ENCODE assay signal across 27 cellular contexts in the genomic region with DNA sequence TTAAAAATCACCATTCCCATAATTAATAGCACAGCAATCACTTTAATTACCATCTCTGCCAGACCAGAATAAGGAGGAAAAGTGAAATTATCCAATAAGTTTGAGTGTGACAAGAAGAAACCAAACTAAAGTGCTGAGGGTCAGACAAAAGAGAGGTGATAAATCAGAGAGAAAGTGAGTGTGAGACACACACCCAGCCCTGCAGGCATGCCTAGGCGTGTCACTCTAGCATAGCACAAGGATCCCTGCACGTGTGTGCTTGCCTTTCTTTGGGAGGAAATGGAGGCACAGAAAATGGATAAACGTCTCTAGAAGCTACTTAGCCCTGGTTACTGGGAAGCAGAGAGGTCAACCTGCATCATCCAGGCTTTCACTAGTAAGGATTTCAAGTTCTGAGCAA. TPM values are rescaled to one million over a fixed set of nuclear protein-coding genes. Genes with fewer than 3 reads are reported as not detected.
DNase-seq lines count a peak whose midpoint lies in the region; ATAC-seq and TF ChIP-seq lines count a peak whose summit lies in the region.
"Had no signal": no experiment of that assay in that cellular context is flagged by ENCODE, and none has a peak within 500 bp of the region (broad histone marks: within the 10 kb centered on the region; RNA-seq: fewer than 3 reads in every experiment).

No MANE protein-coding gene starts in this region.

- no peak overlapping the region for H4K91ac ChIP-seq in trophoblast cell (ENCODE audit: low read depth, low read length)

- peak overlapping the region; percentile 60 for H2BK5ac ChIP-seq in trophoblast cell (ENCODE audit: low read depth, low read length, poor library complexity)

- POLR2A ChIA-PET in HEK293 (lab: Yijun Ruan, JAX), result no interaction called here
- POLR2A ChIA-PET in WTC11 (lab: Charles Lee), result no interaction called here

- H3K36me3 Mint-ChIP-seq in WTC11, result peaks cover 3% of the 10 kb centered on the region
- H3K36me3 Mint-ChIP-seq in glutamatergic neuron (ENCODE audit: unreplicated experiment), result no peaks in the 10 kb centered on the region
- H3K36me3 Mint-ChIP-seq: activated CD8-positive, alpha-beta memory T cell treated with anti-CD3 and anti-CD28 coated beads, Interleukin-2, amount 10 ng/mL, durations not matched to agents 7 days and 5 days had no signal

- WGBS in trophoblast cell (ENCODE audit: extremely low coverage, insufficient coverage, insufficient read length), result no CpG with 5 or more reads among the region's 3 CpGs

- H3K27me3 ChIP-seq in trophoblast cell (ENCODE audit: insufficient read depth, low read length), result no peaks in the 10 kb centered on the region
- H3K27me3 ChIP-seq: ovary, suprapubic skin had no signal

- peaks cover 29% of the 10 kb centered on the region for H3K79me2 ChIP-seq in trophoblast cell (ENCODE audit: control insufficient read depth, insufficient read depth, low read length, poor library complexity)

- H2BK120ac ChIP-seq in trophoblast cell (ENCODE audit: insufficient read depth, low read length, poor library complexity), result no peak overlapping the region

- CTCF ChIA-PET in HEK293 (lab: Yijun Ruan, JAX) (no interaction called here), WTC11 (lab: Charles Lee) (interaction anchor here (1.5 kb wide), 1 partner anchor 10 kb away, joined by 3 read pairs; no protein-coding TSS in a partner anchor)

- H3K27ac ChIP-seq in HEK293 (ENCODE audit: extremely low read depth, low read depth, low read length), result no peak overlapping the region
- H3K27ac ChIP-seq in trophoblast cell (ENCODE audit: low read depth, low read length), result peak overlapping the region; percentile 39
- H3K27ac ChIP-seq: KMS-11, ovary, SK-N-MC, suprapubic skin had no signal

- H3K9me3 Mint-ChIP-seq in WTC11, result no peaks in the 10 kb centered on the region
- H3K9me3 Mint-ChIP-seq in glutamatergic neuron (ENCODE audit: unreplicated experiment), result peaks cover 25% of the 10 kb centered on the region
- H3K9me3 Mint-ChIP-seq: activated CD4-positive, alpha-beta T cell treated with anti-CD3 and anti-CD28 coated beads, Interleukin-2, amount 10 ng/mL, durations not matched to agents 7 days and 5 days; activated naive CD4-positive, alpha-beta T cell treated with anti-CD3 and anti-CD28 coated beads, Interleukin-2, amount 50 U/mL, for 24 hours; activated T-helper 1 cell treated with anti-CD3 and anti-CD28 coated beads, Interleukin-12 subunit alpha, Interleukin-12 subunit beta, Interleukin-2, Interleukin-4 antibody, amounts not matched to agents 30 ng/mL and 10 ng/mL and 1 ng/mL, durations not matched to agents 14 hours and 24 hours and 36 hours; CD4-positive, alpha-beta T cell had no signal

- H2AK5ac ChIP-seq in trophoblast cell (ENCODE audit: low read length), result no peak overlapping the region

- no peak overlapping the region for H4K12ac ChIP-seq in trophoblast cell (ENCODE audit: low read depth, low read length)

- no peak overlapping the region for H3K14ac ChIP-seq in trophoblast cell (ENCODE audit: low read length)

- H3K9ac ChIP-seq in trophoblast cell (ENCODE audit: low read length), result no peak overlapping the region
- H3K9ac ChIP-seq: KMS-11 had no signal

- peak overlapping the region; percentile 82 for H3K27ac Mint-ChIP-seq in WTC11
- peak overlapping the region; percentile 39 for H3K27ac Mint-ChIP-seq in glutamatergic neuron (ENCODE audit: unreplicated experiment)
- H3K27ac Mint-ChIP-seq: activated CD4-positive, alpha-beta T cell treated with anti-CD3 and anti-CD28 coated beads, Interleukin-2, amount 10 ng/mL, durations not matched to agents 7 days and 5 days; activated CD8-positive, alpha-beta memory T cell treated with anti-CD3 and anti-CD28 coated beads, Interleukin-2, amount 10 ng/mL, durations not matched to agents 7 days and 5 days; activated naive CD4-positive, alpha-beta T cell treated with anti-CD3 and anti-CD28 coated beads, Interleukin-2, amount 50 U/mL, for 24 hours; activated T-helper 1 cell treated with anti-CD3 and anti-CD28 coated beads, Interleukin-12 subunit alpha, Interleukin-12 subunit beta, Interleukin-2, Interleukin-4 antibody, amounts not matched to agents 30 ng/mL and 10 ng/mL and 1 ng/mL, durations not matched to agents 14 hours and 24 hours and 36 hours; CD4-positive, alpha-beta T cell; memory B cell; naive B cell; stimulated activated naive B cell treated with anti-CD40 and anti-IgM and Interleukin-4, amounts not matched to agents 10 μg/mL and 1 μg/mL and 100 μg/mL, for 72 hours had no signal

- H3K27me3 Mint-ChIP-seq in WTC11 (ENCODE audit: low read depth) (no peaks in the 10 kb centered on the region), glutamatergic neuron (ENCODE audit: unreplicated experiment) (peaks cover 9% of the 10 kb centered on the region)
- H3K27me3 Mint-ChIP-seq: activated CD4-positive, alpha-beta T cell treated with anti-CD3 and anti-CD28 coated beads, Interleukin-2, amount 10 ng/mL, durations not matched to agents 7 days and 5 days; activated CD8-positive, alpha-beta memory T cell treated with anti-CD3 and anti-CD28 coated beads, Interleukin-2, amount 10 ng/mL, durations not matched to agents 7 days and 5 days; activated naive CD4-positive, alpha-beta T cell treated with anti-CD3 and anti-CD28 coated beads, Interleukin-2, amount 50 U/mL, for 24 hours; CD4-positive, alpha-beta T cell; memory B cell; naive B cell; stimulated activated naive B cell treated with anti-CD40 and anti-IgM and Interleukin-4, amounts not matched to agents 10 μg/mL and 1 μg/mL and 100 μg/mL, for 72 hours had no signal

- H3K18ac ChIP-seq in trophoblast cell (ENCODE audit: low read length), result no peak overlapping the region

- DNase-seq in WTC11 (ENCODE audit: low spot score) (no peak), glutamatergic neuron (no peak), trophoblast cell (no peak), SW 1271 (lab: John Stamatoyannopoulos, UW) (no peak), Right ventricle myocardium superior (no peak), NCI-H1092 treated with DMSO at 0.1 percent for 48 hours (lab: John Stamatoyannopoulos, UW) (no peak)
- DNase-seq: activated CD4-positive, alpha-beta T cell treated with anti-CD3 and anti-CD28 coated beads, Interleukin-2, amount 10 ng/mL, durations not matched to agents 7 days and 5 days; activated CD8-positive, alpha-beta memory T cell treated with anti-CD3 and anti-CD28 coated beads, Interleukin-2, amount 10 ng/mL, durations not matched to agents 7 days and 5 days; anterior cingulate cortex; CD4-positive, alpha-beta T cell; central memory CD4-positive, alpha-beta T cell; DMS153; GDM1; naive B cell; NCI-H1694 treated with DMSO at 0.1 percent for 48 hours; NCI-H526; ovary; stimulated activated CD4-positive, alpha-beta T cell treated with anti-CD3 and anti-CD28 coated beads, Interleukin-4, amount 100 ng/mL, for 1 hour; stimulated activated naive B cell treated with anti-CD40 and anti-IgM and Interleukin-4, amounts not matched to agents 10 μg/mL and 1 μg/mL and 100 μg/mL, for 72 hours; T-helper 2 cell had no signal

- TF ChIP-seq CTCF in HEK293 (tag by site-specific recombination; IDR thresholded peaks at IDR 0.05), result no peak
- TF ChIP-seq CTCF in WTC11 (IDR thresholded peaks at IDR 0.05), result no peak
- no peak for TF ChIP-seq CTCF in glutamatergic neuron (IDR thresholded peaks at IDR 0.05; ENCODE audit: partially characterized antibody, unreplicated experiment)

- ATAC-seq in WTC11 (peak; percentile 3; the same call in 1 of the 2 replicates), Right ventricle myocardium superior (ENCODE audit: poor library complexity) (no peak)
- ATAC-seq: activated CD8-positive, alpha-beta memory T cell treated with anti-CD3 and anti-CD28 coated beads, Interleukin-2, amount 10 ng/mL, durations not matched to agents 7 days and 5 days; stimulated activated naive B cell treated with anti-CD40 and anti-IgM and Interleukin-4, amounts not matched to agents 10 μg/mL and 1 μg/mL and 100 μg/mL, for 72 hours had no signal

- intact Hi-C loops in Right ventricle myocardium superior (cut with DNase I), result no loop called here

- H3K4me1 ChIP-seq in HEK293 (ENCODE audit: control insufficient read depth, insufficient read depth, low read length) (peaks cover 26% of the 10 kb centered on the region), trophoblast cell (ENCODE audit: control insufficient read depth in 1 of 2, insufficient read depth in 2 of 2, low read length in 2 of 2) (peaks cover 15 to 19% of the 10 kb centered on the region in 2 experiments)

- H4K8ac ChIP-seq in trophoblast cell (ENCODE audit: low read depth, low read length), result peak overlapping the region; percentile 53

- H3K4me1 Mint-ChIP-seq in WTC11 (peaks cover 98% of the 10 kb centered on the region), glutamatergic neuron (ENCODE audit: low read depth, unreplicated experiment) (peaks cover 83% of the 10 kb centered on the region)
- H3K4me1 Mint-ChIP-seq: activated CD4-positive, alpha-beta T cell treated with anti-CD3 and anti-CD28 coated beads, Interleukin-2, amount 10 ng/mL, durations not matched to agents 7 days and 5 days; activated naive CD4-positive, alpha-beta T cell treated with anti-CD3 and anti-CD28 coated beads, Interleukin-2, amount 50 U/mL, for 24 hours; memory B cell; naive B cell; stimulated activated naive B cell treated with anti-CD40 and anti-IgM and Interleukin-4, amounts not matched to agents 10 μg/mL and 1 μg/mL and 100 μg/mL, for 72 hours had no signal

- H2BK12ac ChIP-seq in trophoblast cell (ENCODE audit: low read length), result no peak overlapping the region

- H3K36me3 ChIP-seq in HEK293 (ENCODE audit: control insufficient read depth in 2 of 2, insufficient read depth in 1 of 2, low read length in 2 of 2) (no peaks in the 10 kb centered on the region), trophoblast cell (ENCODE audit: control insufficient read depth in 1 of 2, insufficient read depth in 2 of 2, low read length in 2 of 2) (peaks cover 0 to 2% of the 10 kb centered on the region in 2 experiments)
- H3K36me3 ChIP-seq: ovary, suprapubic skin had no signal

- H3K4me3 ChIP-seq in HEK293 (ENCODE audit: low read depth, low read length) (no peak overlapping the region), trophoblast cell (ENCODE audit: low read depth, low read length) (no peak overlapping the region)
- H3K4me3 ChIP-seq: ovary, SK-N-MC, suprapubic skin had no signal

- H3K4ac ChIP-seq in trophoblast cell (ENCODE audit: low read depth, low read length), result peak overlapping the region; percentile 93

- no peak overlapping the region for H3K23ac ChIP-seq in trophoblast cell (ENCODE audit: low read length)

- H3K9me3 ChIP-seq in HEK293 (ENCODE audit: control insufficient read depth, insufficient read depth, low read depth, low read length) (no peaks in the 10 kb centered on the region), trophoblast cell (ENCODE audit: insufficient read depth, low read depth, low read length) (no peaks in the 10 kb centered on the region)
- H3K9me3 ChIP-seq: ovary, suprapubic skin had no signal

- H3K4me2 ChIP-seq in trophoblast cell (ENCODE audit: low read length), result no peak overlapping the region
- H3K4me2 ChIP-seq: KMS-11 had no signal

- no peak overlapping the region for H3K4me3 Mint-ChIP-seq in WTC11
- peak overlapping the region; percentile 30 for H3K4me3 Mint-ChIP-seq in glutamatergic neuron (ENCODE audit: unreplicated experiment)
- H3K4me3 Mint-ChIP-seq: activated CD4-positive, alpha-beta T cell treated with anti-CD3 and anti-CD28 coated beads, Interleukin-2, amount 10 ng/mL, durations not matched to agents 7 days and 5 days; activated CD8-positive, alpha-beta memory T cell treated with anti-CD3 and anti-CD28 coated beads, Interleukin-2, amount 10 ng/mL, durations not matched to agents 7 days and 5 days; activated naive CD4-positive, alpha-beta T cell treated with anti-CD3 and anti-CD28 coated beads, Interleukin-2, amount 50 U/mL, for 24 hours; activated T-helper 1 cell treated with anti-CD3 and anti-CD28 coated beads, Interleukin-12 subunit alpha, Interleukin-12 subunit beta, Interleukin-2, Interleukin-4 antibody, amounts not matched to agents 30 ng/mL and 10 ng/mL and 1 ng/mL, durations not matched to agents 14 hours and 24 hours and 36 hours; CD4-positive, alpha-beta T cell; memory B cell; naive B cell; stimulated activated naive B cell treated with anti-CD40 and anti-IgM and Interleukin-4, amounts not matched to agents 10 μg/mL and 1 μg/mL and 100 μg/mL, for 72 hours had no signal

- no peaks in the 10 kb centered on the region for H3K79me1 ChIP-seq in trophoblast cell (ENCODE audit: low read length)

- H2AFZ ChIP-seq in trophoblast cell (ENCODE audit: insufficient read depth, low read length, poor library complexity), result no peak overlapping the region

RNA-seq across cellular contexts. Expression of gene SEMA6A, which starts 56.2 kb away (rescaled TPM):
- total RNA-seq in WTC11 (2021) (336 to 406 TPM (median 357 TPM) in 3 replicates), glutamatergic neuron (ENCODE audit: unreplicated experiment) (424 TPM), Right ventricle myocardium superior (6.3 TPM)
- 559 and 563 TPM in 2 replicates for polyA plus RNA-seq in trophoblast cell (2013)
- total RNA-seq: activated CD4-positive, alpha-beta T cell treated with anti-CD3 and anti-CD28 coated beads, Interleukin-2, amount 10 ng/mL, durations not matched to agents 7 days and 5 days; CD4-positive, alpha-beta T cell had no signal

Comparison
In these comparisons a context has a peak if more than half of its experiments do, and no peak if none do; other contexts are left out.
1. RNA of gene SEMA6A, which starts 56.2 kb away (total RNA-seq): 424 TPM in glutamatergic neuron (single experiment) and 336 to 406 TPM in WTC11; 6.3 TPM in Right ventricle myocardium superior (single experiment); every median in the first group is over 10 times any median in the second.